1 cellular context compared by ENCODE assay signal in the genomic region with DNA sequence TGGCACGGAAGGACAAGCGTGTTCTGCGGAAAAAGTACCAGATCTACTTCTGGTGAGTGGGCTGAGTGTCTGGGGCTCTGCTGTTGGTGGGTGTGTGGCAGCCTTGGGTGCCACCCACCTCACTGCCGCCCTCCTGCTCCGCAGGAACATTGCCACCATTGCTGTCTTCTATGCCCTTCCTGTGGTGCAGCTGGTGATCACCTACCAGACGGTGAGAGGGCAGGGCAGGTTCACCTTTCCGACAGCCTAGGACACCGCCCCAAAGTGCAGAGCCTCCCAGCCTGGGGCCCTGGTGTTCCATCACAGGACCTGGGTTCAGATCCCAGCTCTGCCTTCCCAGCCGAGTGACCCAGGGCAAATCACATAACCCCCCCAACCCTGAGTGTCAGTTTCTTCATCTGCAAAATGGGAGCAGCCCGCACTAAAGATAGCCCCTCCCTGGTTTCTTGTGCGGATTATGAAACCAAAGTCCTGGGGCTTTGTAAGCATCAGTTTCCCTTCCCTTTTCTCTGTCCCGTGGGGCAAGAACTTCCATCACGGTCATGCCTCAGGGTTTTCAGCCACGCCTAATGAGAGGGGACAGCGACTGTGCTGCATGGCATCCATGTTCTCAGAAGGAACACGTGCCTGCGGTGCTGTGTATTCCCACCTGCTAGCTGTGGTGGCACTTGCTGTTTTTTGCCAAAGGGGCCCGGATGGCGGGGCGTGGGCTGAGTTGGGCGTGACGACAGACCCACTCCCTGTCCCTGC.
TF ChIP-seq lines count a peak whose summit lies in the region.

No MANE protein-coding gene starts in this region.

TF ChIP-seq in HepG2, 621 proteins besides CTCF, POLR2A, EP300 and RAD21:
- TF ChIP-seq ZNF629 (CRISPR knock-in tag; conservative IDR thresholded peaks at IDR 0.05) (peak; percentile 71), CENPX (CRISPR knock-in tag; IDR thresholded peaks at IDR 0.05) (no peak)
